Comparison of ENCODE assay signal across 8 cellular contexts in genomic region chr2:73983322-73984202, GRCh38. TPM values are rescaled to one million over a fixed set of nuclear protein-coding genes. Genes with fewer than 3 reads are reported as not detected.
A peak's percentile ranks its signal among the peaks of the same experiment; 100 is the strongest.
DNase-seq lines count a peak whose midpoint lies in the region; ATAC-seq lines count a peak whose summit lies in the region.

No MANE protein-coding gene starts in this region.

- H3K36me3 Mint-ChIP-seq in effector memory CD8-positive, alpha-beta T cell (ENCODE audit: insufficient read depth) = peaks cover 24% of the 10 kb centered on the region
- peaks cover 0 to 6% (median 2%) of the 10 kb centered on the region in 3 donors for H3K36me3 Mint-ChIP-seq in naive thymus-derived CD8-positive, alpha-beta T cell

- H3K9ac ChIP-seq in BLaER1 = peak overlapping the region; percentile 99

- no peaks in the 10 kb centered on the region for H3K9me3 ChIP-seq in BLaER1

- no peaks in the 10 kb centered on the region for H3K9me3 Mint-ChIP-seq in effector memory CD8-positive, alpha-beta T cell
- H3K9me3 Mint-ChIP-seq in naive thymus-derived CD8-positive, alpha-beta T cell = no peaks in the 10 kb centered on the region

- H3K4me2 ChIP-seq in BLaER1 = peak overlapping the region; percentile 100

- H3K27ac ChIP-seq in BLaER1 = peak overlapping the region; percentile 100

- no peaks in the 10 kb centered on the region for H3K27me3 ChIP-seq in BLaER1

- peaks cover 56 to 64% of the 10 kb centered on the region in 2 donors for H3K4me1 Mint-ChIP-seq in effector memory CD8-positive, alpha-beta T cell (ENCODE audit: low read depth in 2 of 2)
- H3K4me1 Mint-ChIP-seq in naive thymus-derived CD8-positive, alpha-beta T cell = peaks cover 52 to 85% (median 82%) of the 10 kb centered on the region in 4 donors

- peak overlapping the region; percentile 69 to 82 for H3K4me3 Mint-ChIP-seq in effector memory CD8-positive, alpha-beta T cell
- peak overlapping the region; percentile 80 to 91 (median 86) for H3K4me3 Mint-ChIP-seq in naive thymus-derived CD8-positive, alpha-beta T cell

- H3K27ac Mint-ChIP-seq in effector memory CD8-positive, alpha-beta T cell = peak overlapping the region in 1 of 2 donors; percentile 78
- peak overlapping the region; percentile 90 to 96 (median 94) for H3K27ac Mint-ChIP-seq in naive thymus-derived CD8-positive, alpha-beta T cell

- peaks cover 0 to 12% of the 10 kb centered on the region in 2 donors for H3K27me3 Mint-ChIP-seq in effector memory CD8-positive, alpha-beta T cell
- no peaks in the 10 kb centered on the region for H3K27me3 Mint-ChIP-seq in naive thymus-derived CD8-positive, alpha-beta T cell

- H3K4me1 ChIP-seq in BLaER1 = peaks cover 86% of the 10 kb centered on the region

- ATAC-seq in GM21723 (IDR thresholded peaks at IDR 0.05; ENCODE audit: unreplicated experiment) (peak; percentile 1), GM18519 (IDR thresholded peaks at IDR 0.05; ENCODE audit: low FRiP score, unreplicated experiment) (no peak)
- ATAC-seq in effector memory CD8-positive, alpha-beta T cell (replicated peaks) = no peak
- no peak for ATAC-seq in naive thymus-derived CD8-positive, alpha-beta T cell

- POLR2A ChIA-PET in naive thymus-derived CD8-positive, alpha-beta T cell (lab: Charles Lee) = interaction anchor here (1.8 to 4.0 kb wide), 5 partner anchors 11 to 57 kb away, joined by 4 to 23 read pairs (median 13); partner anchors contain the start of gene DGUOK

- DNase-seq in OCI-M1 (lab: John Stamatoyannopoulos, UW) (peak; percentile 7), SK-N-DZ (ENCODE audit: low spot score) (no peak), A172 (ENCODE audit: low spot score) (no peak)
- DNase-seq in effector memory CD8-positive, alpha-beta T cell = no peak
- DNase-seq in naive thymus-derived CD8-positive, alpha-beta T cell = peak in 5 of 10 donors; percentile 28 to 65 (median 36)

- H4K20me1 ChIP-seq in BLaER1 = peaks cover 30% of the 10 kb centered on the region

- H3K36me3 ChIP-seq in BLaER1 = peaks cover 27% of the 10 kb centered on the region

- H3K4me3 ChIP-seq in BLaER1 = peak overlapping the region; percentile 86

RNA-seq across cellular contexts. Expression of gene TET3, which starts 1.1 kb away (rescaled TPM):
- total RNA-seq in naive thymus-derived CD8-positive, alpha-beta T cell = 10 to 100 TPM; 30.1 to 30.5 TPM
- polyA plus RNA-seq in naive thymus-derived CD8-positive, alpha-beta T cell = 1 to 10 TPM in 1 of 3 donors, under 1 TPM in 2; 0.46 to 1.0 (median 0.61) TPM
- 7.4 and 8.5 TPM in 2 replicates for polyA plus RNA-seq in SK-N-DZ (2014; cell fraction: cytosol; rRNA removed)
- 6.7 and 12.0 TPM in 2 replicates for polyA plus RNA-seq in SK-N-DZ (2014; cell fraction: nucleus; rRNA removed)
- total RNA-seq in A172 (2014; rRNA removed; shearing (Covaris generic)) = 6.5 and 9.9 TPM in 2 replicates

RNA-seq across cellular contexts. Expression of gene DGUOK, which starts 56.9 kb away (rescaled TPM):
- 10 to 100 TPM; 70.3 to 72.3 TPM for total RNA-seq in naive thymus-derived CD8-positive, alpha-beta T cell
- polyA plus RNA-seq in naive thymus-derived CD8-positive, alpha-beta T cell = 100 to 1,000 TPM; 207 to 219 (median 215) TPM
- 145 and 154 TPM in 2 replicates for polyA plus RNA-seq in SK-N-DZ (2014; cell fraction: cytosol; rRNA removed)
- 97.8 and 110 TPM in 2 replicates for polyA plus RNA-seq in SK-N-DZ (2014; cell fraction: nucleus; rRNA removed)
- 111 and 127 TPM in 2 replicates for total RNA-seq in A172 (2014; rRNA removed; shearing (Covaris generic))
